In genomic region chr11:20037358-20037757, GRCh38 we compare ENCODE assay signal across 20 cellular contexts.
DNase-seq lines count a peak whose midpoint lies in the region; ATAC-seq, FAIRE-seq and TF ChIP-seq lines count a peak whose summit lies in the region.
"Had no signal": no experiment of that assay in that cellular context is flagged by ENCODE, and none has a peak within 500 bp of the region (broad histone marks: within the 10 kb centered on the region; RNA-seq: fewer than 3 reads in every experiment).

No MANE protein-coding gene starts in this region.

- intact Hi-C loops in natural killer cell (cut with micrococcal nuclease), result no loop called here
- intact Hi-C loops in pancreas (cut with DNase I), result no loop called here

- ATAC-seq in GM18861 (IDR thresholded peaks at IDR 0.05; ENCODE audit: unreplicated experiment), result peak; percentile 46
- peak; percentile 75 for ATAC-seq in GM21717 (IDR thresholded peaks at IDR 0.05; ENCODE audit: unreplicated experiment)
- ATAC-seq in HG03432 (IDR thresholded peaks at IDR 0.05; ENCODE audit: unreplicated experiment), result peak; percentile 60
- ATAC-seq in natural killer cell, result no peak
- no peak for ATAC-seq in pancreas
- ATAC-seq: effector memory CD8-positive, alpha-beta T cell had no signal

- no peaks in the 10 kb centered on the region for H3K27me3 ChIP-seq in pancreas
- H3K27me3 ChIP-seq: transverse colon had no signal

- no peaks in the 10 kb centered on the region for H3K9me3 ChIP-seq in pancreas
- H3K9me3 ChIP-seq: transverse colon had no signal

- H3K36me3 Mint-ChIP-seq in nephron (ENCODE audit: low read depth) (peaks cover 31% of the 10 kb centered on the region), natural killer cell (no peaks in the 10 kb centered on the region)
- H3K36me3 Mint-ChIP-seq in activated CD4-positive, alpha-beta memory T cell treated with anti-CD3 and anti-CD28 coated beads, Interleukin-2, amount 10 ng/mL, durations not matched to agents 7 days and 5 days (ENCODE audit: low read depth), result no peaks in the 10 kb centered on the region

- peaks cover 9 to 17% (median 9%) of the 10 kb centered on the region in 3 donors for H3K4me1 ChIP-seq in pancreas
- H3K4me1 ChIP-seq: transverse colon had no signal

- H3K36me3 ChIP-seq in pancreas, result no peaks in the 10 kb centered on the region
- H3K36me3 ChIP-seq: transverse colon had no signal

- 43 to 47% methylated on average over 2 of the region's 2 CpGs for WGBS in pancreas, 2 donors

- FAIRE-seq in pancreas (lab: Jason Lieb, UNC), result no peak

- H3K27ac Mint-ChIP-seq in nephron, result peak overlapping the region; percentile 82 to 88 (median 87)
- H3K27ac Mint-ChIP-seq in natural killer cell, result no peak overlapping the region
- H3K27ac Mint-ChIP-seq in activated CD4-positive, alpha-beta memory T cell treated with anti-CD3 and anti-CD28 coated beads, Interleukin-2, amount 10 ng/mL, durations not matched to agents 7 days and 5 days, result no peak overlapping the region
- H3K27ac Mint-ChIP-seq: effector memory CD8-positive, alpha-beta T cell had no signal

- CTCF ChIA-PET in activated CD4-positive, alpha-beta memory T cell treated with anti-CD3 and anti-CD28 coated beads, Interleukin-2, amount 10 ng/mL, durations not matched to agents 7 days and 5 days (lab: Charles Lee), result no interaction called here

- H3K4me1 Mint-ChIP-seq in nephron (peaks cover 73% of the 10 kb centered on the region), natural killer cell (no peaks in the 10 kb centered on the region)
- no peaks in the 10 kb centered on the region for H3K4me1 Mint-ChIP-seq in activated CD4-positive, alpha-beta memory T cell treated with anti-CD3 and anti-CD28 coated beads, Interleukin-2, amount 10 ng/mL, durations not matched to agents 7 days and 5 days

- no peak for TF ChIP-seq CTCF in nephron (IDR thresholded peaks at IDR 0.05; ENCODE audit: unreplicated experiment in 3 of 3)
- TF ChIP-seq CTCF in natural killer cell (IDR thresholded peaks at IDR 0.05), result no peak
- TF ChIP-seq CTCF in pancreas (IDR thresholded peaks at IDR 0.05), result no peak

- POLR2A ChIA-PET in activated CD4-positive, alpha-beta memory T cell treated with anti-CD3 and anti-CD28 coated beads, Interleukin-2, amount 10 ng/mL, durations not matched to agents 7 days and 5 days (lab: Charles Lee), result no interaction called here

- no peak overlapping the region for H3K4me3 Mint-ChIP-seq in nephron
- no peak overlapping the region for H3K4me3 Mint-ChIP-seq in natural killer cell
- H3K4me3 Mint-ChIP-seq in activated CD4-positive, alpha-beta memory T cell treated with anti-CD3 and anti-CD28 coated beads, Interleukin-2, amount 10 ng/mL, durations not matched to agents 7 days and 5 days, result no peak overlapping the region
- H3K4me3 Mint-ChIP-seq: effector memory CD8-positive, alpha-beta T cell had no signal

- H3K27me3 Mint-ChIP-seq in nephron (ENCODE audit: low read depth) (peaks cover 4% of the 10 kb centered on the region), natural killer cell (ENCODE audit: low read depth in 2 of 2) (peaks cover 17 to 50% of the 10 kb centered on the region in 2 donors)
- H3K27me3 Mint-ChIP-seq in activated CD4-positive, alpha-beta memory T cell treated with anti-CD3 and anti-CD28 coated beads, Interleukin-2, amount 10 ng/mL, durations not matched to agents 7 days and 5 days, result peaks cover 5% of the 10 kb centered on the region

- no peak overlapping the region for H3K4me3 ChIP-seq in pancreas
- H3K4me3 ChIP-seq: transverse colon had no signal

- H3K9me3 Mint-ChIP-seq in nephron, result no peaks in the 10 kb centered on the region
- no peaks in the 10 kb centered on the region for H3K9me3 Mint-ChIP-seq in natural killer cell
- H3K9me3 Mint-ChIP-seq in activated CD4-positive, alpha-beta memory T cell treated with anti-CD3 and anti-CD28 coated beads, Interleukin-2, amount 10 ng/mL, durations not matched to agents 7 days and 5 days, result no peaks in the 10 kb centered on the region
- H3K9me3 Mint-ChIP-seq: effector memory CD8-positive, alpha-beta T cell had no signal

- DNase-seq in natural killer cell (no peak), pancreas (no peak)
- no peak for DNase-seq in activated CD4-positive, alpha-beta memory T cell treated with anti-CD3 and anti-CD28 coated beads, Interleukin-2, amount 10 ng/mL, durations not matched to agents 7 days and 5 days
- no peak for DNase-seq in activated naive CD4-positive, alpha-beta T cell treated with Interleukin-2 at 50 U/mL for 16 hours
- DNase-seq: C1 segment of cervical spinal cord; caudate nucleus; effector memory CD8-positive, alpha-beta T cell; GOT3; hypothalamus; Karpas-422; kidney glomerular epithelial cell; NCI-H345; occipital lobe; stimulated activated CD4-positive, alpha-beta T cell treated with anti-CD3 and anti-CD28 coated beads, Interleukin-2, amount 100 ng/mL, for 48 hours; T-helper 9 cell; transverse colon had no signal

- no peak overlapping the region for H3K27ac ChIP-seq in pancreas
- H3K27ac ChIP-seq: transverse colon had no signal

Comparison
In these comparisons a context has a peak if more than half of its experiments do, and no peak if none do; other contexts are left out.
1. ATAC-seq: peak in GM18861 (single experiment), GM21717 (single experiment) and HG03432 (single experiment); none in natural killer cell (0 of 3) and pancreas (0 of 4).
2. H3K27ac Mint-ChIP-seq: peak in nephron (3 of 3); none in natural killer cell (0 of 2) and activated CD4-positive, alpha-beta memory T cell treated with anti-CD3 and anti-CD28 coated beads, Interleukin-2, amount 10 ng/mL, durations not matched to agents 7 days and 5 days (single experiment).